Comparison of ENCODE assay signal across 1 cellular context in the genomic region with DNA sequence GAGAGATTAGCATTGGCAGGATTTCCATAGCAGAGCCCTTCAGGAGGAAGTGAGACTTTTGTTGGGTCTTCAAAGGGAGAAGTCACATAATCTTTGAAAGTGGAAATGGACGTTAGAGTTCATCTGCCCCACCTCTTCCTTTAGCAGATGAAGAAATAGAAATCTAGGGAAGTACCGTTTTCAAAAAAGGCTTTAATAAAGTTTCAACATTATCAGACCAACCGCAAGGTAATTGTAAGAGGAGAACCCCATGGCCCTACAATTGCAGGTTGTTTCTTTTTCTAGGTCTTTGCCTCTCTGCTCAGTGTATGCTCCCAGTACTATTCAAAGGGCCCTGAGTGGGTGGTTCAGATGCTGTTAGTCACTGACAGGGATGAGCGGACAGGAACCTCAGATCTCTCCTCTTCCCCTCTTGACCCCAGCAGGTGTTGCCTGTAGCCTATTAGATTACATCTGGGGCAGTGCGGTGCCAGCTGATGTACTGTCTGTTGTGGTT.
TF ChIP-seq lines count a peak whose summit lies in the region.

No MANE protein-coding gene starts in this region.

TF ChIP-seq in GM12878, 131 proteins besides CTCF, POLR2A, EP300 and RAD21 (continued from another document and continues in another):
- TF ChIP-seq, protein P1, sequence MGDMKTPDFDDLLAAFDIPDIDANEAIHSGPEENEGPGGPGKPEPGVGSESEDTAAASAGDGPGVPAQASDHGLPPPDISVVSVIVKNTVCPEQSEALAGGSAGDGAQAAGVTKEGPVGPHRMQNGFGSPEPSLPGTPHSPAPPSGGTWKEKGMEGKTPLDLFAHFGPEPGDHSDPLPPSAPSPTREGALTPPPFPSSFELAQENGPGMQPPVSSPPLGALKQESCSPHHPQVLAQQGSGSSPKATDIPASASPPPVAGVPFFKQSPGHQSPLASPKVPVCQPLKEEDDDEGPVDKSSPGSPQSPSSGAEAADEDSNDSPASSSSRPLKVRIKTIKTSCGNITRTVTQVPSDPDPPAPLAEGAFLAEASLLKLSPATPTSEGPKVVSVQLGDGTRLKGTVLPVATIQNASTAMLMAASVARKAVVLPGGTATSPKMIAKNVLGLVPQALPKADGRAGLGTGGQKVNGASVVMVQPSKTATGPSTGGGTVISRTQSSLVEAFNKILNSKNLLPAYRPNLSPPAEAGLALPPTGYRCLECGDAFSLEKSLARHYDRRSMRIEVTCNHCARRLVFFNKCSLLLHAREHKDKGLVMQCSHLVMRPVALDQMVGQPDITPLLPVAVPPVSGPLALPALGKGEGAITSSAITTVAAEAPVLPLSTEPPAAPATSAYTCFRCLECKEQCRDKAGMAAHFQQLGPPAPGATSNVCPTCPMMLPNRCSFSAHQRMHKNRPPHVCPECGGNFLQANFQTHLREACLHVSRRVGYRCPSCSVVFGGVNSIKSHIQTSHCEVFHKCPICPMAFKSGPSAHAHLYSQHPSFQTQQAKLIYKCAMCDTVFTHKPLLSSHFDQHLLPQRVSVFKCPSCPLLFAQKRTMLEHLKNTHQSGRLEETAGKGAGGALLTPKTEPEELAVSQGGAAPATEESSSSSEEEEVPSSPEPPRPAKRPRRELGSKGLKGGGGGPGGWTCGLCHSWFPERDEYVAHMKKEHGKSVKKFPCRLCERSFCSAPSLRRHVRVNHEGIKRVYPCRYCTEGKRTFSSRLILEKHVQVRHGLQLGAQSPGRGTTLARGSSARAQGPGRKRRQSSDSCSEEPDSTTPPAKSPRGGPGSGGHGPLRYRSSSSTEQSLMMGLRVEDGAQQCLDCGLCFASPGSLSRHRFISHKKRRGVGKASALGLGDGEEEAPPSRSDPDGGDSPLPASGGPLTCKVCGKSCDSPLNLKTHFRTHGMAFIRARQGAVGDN (IDR thresholded peaks at IDR 0.05), result no peak
- TF ChIP-seq, protein P2, sequence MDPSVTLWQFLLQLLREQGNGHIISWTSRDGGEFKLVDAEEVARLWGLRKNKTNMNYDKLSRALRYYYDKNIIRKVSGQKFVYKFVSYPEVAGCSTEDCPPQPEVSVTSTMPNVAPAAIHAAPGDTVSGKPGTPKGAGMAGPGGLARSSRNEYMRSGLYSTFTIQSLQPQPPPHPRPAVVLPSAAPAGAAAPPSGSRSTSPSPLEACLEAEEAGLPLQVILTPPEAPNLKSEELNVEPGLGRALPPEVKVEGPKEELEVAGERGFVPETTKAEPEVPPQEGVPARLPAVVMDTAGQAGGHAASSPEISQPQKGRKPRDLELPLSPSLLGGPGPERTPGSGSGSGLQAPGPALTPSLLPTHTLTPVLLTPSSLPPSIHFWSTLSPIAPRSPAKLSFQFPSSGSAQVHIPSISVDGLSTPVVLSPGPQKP (IDR thresholded peaks at IDR 0.05; ENCODE audit: low read depth, low read length), result no peak
- TF ChIP-seq, protein P3, sequence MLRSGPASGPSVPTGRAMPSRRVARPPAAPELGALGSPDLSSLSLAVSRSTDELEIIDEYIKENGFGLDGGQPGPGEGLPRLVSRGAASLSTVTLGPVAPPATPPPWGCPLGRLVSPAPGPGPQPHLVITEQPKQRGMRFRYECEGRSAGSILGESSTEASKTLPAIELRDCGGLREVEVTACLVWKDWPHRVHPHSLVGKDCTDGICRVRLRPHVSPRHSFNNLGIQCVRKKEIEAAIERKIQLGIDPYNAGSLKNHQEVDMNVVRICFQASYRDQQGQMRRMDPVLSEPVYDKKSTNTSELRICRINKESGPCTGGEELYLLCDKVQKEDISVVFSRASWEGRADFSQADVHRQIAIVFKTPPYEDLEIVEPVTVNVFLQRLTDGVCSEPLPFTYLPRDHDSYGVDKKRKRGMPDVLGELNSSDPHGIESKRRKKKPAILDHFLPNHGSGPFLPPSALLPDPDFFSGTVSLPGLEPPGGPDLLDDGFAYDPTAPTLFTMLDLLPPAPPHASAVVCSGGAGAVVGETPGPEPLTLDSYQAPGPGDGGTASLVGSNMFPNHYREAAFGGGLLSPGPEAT (IDR thresholded peaks at IDR 0.05; ENCODE audit: low read depth), result peak; percentile 84
- TF ChIP-seq STAT3 (IDR thresholded peaks at IDR 0.05; ENCODE audit: low read depth, low read length) (no peak; the same call in 1 of the 2 replicates), YY1 (IDR thresholded peaks at IDR 0.05; ENCODE audit: low read depth, low read length) (no peak), HDAC2 (IDR thresholded peaks at IDR 0.05) (no peak), SP1 (IDR thresholded peaks at IDR 0.05; ENCODE audit: low read depth, low read length) (no peak), CHD1 (IDR thresholded peaks at IDR 0.05; ENCODE audit: low read depth, low read length) (no peak), KLF5 (IDR thresholded peaks at IDR 0.05; ENCODE audit: partially characterized antibody) (no peak), SRF (IDR thresholded peaks at IDR 0.05; ENCODE audit: low read depth in 2 of 2, low read length in 2 of 2) (no peak), SIX5 (IDR thresholded peaks at IDR 0.05; ENCODE audit: low read depth, low read length, severe bottlenecking) (no peak), CREM (IDR thresholded peaks at IDR 0.05; ENCODE audit: low read depth) (peak; percentile 63; the same call in 1 of the 2 replicates), TCF12 (IDR thresholded peaks at IDR 0.05; ENCODE audit: low read depth, low read length) (peak; percentile 91), RCOR1 (conservative IDR thresholded peaks at IDR 0.05; ENCODE audit: low read depth, low read length) (no peak), NFYA (IDR thresholded peaks at IDR 0.05; ENCODE audit: borderline replicate concordance, low read depth, low read length) (no peak), TCF7 (IDR thresholded peaks at IDR 0.05; ENCODE audit: borderline replicate concordance) (no peak; the same call in 1 of the 2 replicates), TARDBP (IDR thresholded peaks at IDR 0.05; ENCODE audit: borderline replicate concordance) (peak; percentile 33; the same call in 1 of the 2 replicates), PAX5 (IDR thresholded peaks at IDR 0.05; ENCODE audit: borderline replicate concordance, low read depth, low read length) (no peak), JUND (IDR thresholded peaks at IDR 0.05; ENCODE audit: low read depth, low read length) (no peak), IRF4 (IDR thresholded peaks at IDR 0.05; ENCODE audit: low read depth, low read length) (peak; percentile 17; the same call in 1 of the 2 replicates), MTA2 (IDR thresholded peaks at IDR 0.05; ENCODE audit: low read depth) (peak; percentile 84), TAF1 (IDR thresholded peaks at IDR 0.05; ENCODE audit: borderline replicate concordance, low read depth, low read length) (0 out of 2 replicates have a peak, but pooled peaks have one; percentile 25), PAX8 (IDR thresholded peaks at IDR 0.05) (no peak), BRCA1 (IDR thresholded peaks at IDR 0.05; ENCODE audit: low read depth, low read length) (no peak)
- TF ChIP-seq, protein P4, sequence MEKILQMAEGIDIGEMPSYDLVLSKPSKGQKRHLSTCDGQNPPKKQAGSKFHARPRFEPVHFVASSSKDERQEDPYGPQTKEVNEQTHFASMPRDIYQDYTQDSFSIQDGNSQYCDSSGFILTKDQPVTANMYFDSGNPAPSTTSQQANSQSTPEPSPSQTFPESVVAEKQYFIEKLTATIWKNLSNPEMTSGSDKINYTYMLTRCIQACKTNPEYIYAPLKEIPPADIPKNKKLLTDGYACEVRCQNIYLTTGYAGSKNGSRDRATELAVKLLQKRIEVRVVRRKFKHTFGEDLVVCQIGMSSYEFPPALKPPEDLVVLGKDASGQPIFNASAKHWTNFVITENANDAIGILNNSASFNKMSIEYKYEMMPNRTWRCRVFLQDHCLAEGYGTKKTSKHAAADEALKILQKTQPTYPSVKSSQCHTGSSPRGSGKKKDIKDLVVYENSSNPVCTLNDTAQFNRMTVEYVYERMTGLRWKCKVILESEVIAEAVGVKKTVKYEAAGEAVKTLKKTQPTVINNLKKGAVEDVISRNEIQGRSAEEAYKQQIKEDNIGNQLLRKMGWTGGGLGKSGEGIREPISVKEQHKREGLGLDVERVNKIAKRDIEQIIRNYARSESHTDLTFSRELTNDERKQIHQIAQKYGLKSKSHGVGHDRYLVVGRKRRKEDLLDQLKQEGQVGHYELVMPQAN (conservative IDR thresholded peaks at IDR 0.05), result no peak
- TF ChIP-seq, protein P5, sequence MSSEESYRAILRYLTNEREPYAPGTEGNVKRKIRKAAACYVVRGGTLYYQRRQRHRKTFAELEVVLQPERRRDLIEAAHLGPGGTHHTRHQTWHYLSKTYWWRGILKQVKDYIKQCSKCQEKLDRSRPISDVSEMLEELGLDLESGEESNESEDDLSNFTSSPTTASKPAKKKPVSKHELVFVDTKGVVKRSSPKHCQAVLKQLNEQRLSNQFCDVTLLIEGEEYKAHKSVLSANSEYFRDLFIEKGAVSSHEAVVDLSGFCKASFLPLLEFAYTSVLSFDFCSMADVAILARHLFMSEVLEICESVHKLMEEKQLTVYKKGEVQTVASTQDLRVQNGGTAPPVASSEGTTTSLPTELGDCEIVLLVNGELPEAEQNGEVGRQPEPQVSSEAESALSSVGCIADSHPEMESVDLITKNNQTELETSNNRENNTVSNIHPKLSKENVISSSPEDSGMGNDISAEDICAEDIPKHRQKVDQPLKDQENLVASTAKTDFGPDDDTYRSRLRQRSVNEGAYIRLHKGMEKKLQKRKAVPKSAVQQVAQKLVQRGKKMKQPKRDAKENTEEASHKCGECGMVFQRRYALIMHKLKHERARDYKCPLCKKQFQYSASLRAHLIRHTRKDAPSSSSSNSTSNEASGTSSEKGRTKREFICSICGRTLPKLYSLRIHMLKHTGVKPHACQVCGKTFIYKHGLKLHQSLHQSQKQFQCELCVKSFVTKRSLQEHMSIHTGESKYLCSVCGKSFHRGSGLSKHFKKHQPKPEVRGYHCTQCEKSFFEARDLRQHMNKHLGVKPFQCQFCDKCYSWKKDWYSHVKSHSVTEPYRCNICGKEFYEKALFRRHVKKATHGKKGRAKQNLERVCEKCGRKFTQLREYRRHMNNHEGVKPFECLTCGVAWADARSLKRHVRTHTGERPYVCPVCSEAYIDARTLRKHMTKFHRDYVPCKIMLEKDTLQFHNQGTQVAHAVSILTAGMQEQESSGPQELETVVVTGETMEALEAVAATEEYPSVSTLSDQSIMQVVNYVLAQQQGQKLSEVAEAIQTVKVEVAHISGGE (CRISPR knock-in tag; IDR thresholded peaks at IDR 0.05), result no peak
- TF ChIP-seq, protein P6, sequence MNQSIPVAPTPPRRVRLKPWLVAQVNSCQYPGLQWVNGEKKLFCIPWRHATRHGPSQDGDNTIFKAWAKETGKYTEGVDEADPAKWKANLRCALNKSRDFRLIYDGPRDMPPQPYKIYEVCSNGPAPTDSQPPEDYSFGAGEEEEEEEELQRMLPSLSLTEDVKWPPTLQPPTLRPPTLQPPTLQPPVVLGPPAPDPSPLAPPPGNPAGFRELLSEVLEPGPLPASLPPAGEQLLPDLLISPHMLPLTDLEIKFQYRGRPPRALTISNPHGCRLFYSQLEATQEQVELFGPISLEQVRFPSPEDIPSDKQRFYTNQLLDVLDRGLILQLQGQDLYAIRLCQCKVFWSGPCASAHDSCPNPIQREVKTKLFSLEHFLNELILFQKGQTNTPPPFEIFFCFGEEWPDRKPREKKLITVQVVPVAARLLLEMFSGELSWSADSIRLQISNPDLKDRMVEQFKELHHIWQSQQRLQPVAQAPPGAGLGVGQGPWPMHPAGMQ (IDR thresholded peaks at IDR 0.05; ENCODE audit: borderline replicate concordance), result no peak
- TF ChIP-seq, protein P7, sequence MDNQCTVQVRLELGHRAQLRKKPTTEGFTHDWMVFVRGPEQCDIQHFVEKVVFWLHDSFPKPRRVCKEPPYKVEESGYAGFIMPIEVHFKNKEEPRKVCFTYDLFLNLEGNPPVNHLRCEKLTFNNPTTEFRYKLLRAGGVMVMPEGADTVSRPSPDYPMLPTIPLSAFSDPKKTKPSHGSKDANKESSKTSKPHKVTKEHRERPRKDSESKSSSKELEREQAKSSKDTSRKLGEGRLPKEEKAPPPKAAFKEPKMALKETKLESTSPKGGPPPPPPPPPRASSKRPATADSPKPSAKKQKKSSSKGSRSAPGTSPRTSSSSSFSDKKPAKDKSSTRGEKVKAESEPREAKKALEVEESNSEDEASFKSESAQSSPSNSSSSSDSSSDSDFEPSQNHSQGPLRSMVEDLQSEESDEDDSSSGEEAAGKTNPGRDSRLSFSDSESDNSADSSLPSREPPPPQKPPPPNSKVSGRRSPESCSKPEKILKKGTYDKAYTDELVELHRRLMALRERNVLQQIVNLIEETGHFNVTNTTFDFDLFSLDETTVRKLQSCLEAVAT (IDR thresholded peaks at IDR 0.05), result 0 out of 2 replicates have a peak, but pooled peaks have one; percentile 25
- TF ChIP-seq, protein P8, sequence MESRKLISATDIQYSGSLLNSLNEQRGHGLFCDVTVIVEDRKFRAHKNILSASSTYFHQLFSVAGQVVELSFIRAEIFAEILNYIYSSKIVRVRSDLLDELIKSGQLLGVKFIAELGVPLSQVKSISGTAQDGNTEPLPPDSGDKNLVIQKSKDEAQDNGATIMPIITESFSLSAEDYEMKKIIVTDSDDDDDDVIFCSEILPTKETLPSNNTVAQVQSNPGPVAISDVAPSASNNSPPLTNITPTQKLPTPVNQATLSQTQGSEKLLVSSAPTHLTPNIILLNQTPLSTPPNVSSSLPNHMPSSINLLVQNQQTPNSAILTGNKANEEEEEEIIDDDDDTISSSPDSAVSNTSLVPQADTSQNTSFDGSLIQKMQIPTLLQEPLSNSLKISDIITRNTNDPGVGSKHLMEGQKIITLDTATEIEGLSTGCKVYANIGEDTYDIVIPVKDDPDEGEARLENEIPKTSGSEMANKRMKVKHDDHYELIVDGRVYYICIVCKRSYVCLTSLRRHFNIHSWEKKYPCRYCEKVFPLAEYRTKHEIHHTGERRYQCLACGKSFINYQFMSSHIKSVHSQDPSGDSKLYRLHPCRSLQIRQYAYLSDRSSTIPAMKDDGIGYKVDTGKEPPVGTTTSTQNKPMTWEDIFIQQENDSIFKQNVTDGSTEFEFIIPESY (IDR thresholded peaks at IDR 0.05), result no peak
- TF ChIP-seq, protein P9, sequence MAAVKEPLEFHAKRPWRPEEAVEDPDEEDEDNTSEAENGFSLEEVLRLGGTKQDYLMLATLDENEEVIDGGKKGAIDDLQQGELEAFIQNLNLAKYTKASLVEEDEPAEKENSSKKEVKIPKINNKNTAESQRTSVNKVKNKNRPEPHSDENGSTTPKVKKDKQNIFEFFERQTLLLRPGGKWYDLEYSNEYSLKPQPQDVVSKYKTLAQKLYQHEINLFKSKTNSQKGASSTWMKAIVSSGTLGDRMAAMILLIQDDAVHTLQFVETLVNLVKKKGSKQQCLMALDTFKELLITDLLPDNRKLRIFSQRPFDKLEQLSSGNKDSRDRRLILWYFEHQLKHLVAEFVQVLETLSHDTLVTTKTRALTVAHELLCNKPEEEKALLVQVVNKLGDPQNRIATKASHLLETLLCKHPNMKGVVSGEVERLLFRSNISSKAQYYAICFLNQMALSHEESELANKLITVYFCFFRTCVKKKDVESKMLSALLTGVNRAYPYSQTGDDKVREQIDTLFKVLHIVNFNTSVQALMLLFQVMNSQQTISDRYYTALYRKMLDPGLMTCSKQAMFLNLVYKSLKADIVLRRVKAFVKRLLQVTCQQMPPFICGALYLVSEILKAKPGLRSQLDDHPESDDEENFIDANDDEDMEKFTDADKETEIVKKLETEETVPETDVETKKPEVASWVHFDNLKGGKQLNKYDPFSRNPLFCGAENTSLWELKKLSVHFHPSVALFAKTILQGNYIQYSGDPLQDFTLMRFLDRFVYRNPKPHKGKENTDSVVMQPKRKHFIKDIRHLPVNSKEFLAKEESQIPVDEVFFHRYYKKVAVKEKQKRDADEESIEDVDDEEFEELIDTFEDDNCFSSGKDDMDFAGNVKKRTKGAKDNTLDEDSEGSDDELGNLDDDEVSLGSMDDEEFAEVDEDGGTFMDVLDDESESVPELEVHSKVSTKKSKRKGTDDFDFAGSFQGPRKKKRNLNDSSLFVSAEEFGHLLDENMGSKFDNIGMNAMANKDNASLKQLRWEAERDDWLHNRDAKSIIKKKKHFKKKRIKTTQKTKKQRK (IDR thresholded peaks at IDR 0.05; ENCODE audit: low read depth, low read length), result no peak
